ENCODE assay signal across 2 cellular contexts in genomic region chr10:95183132-95183450, GRCh38.
TF ChIP-seq lines count a peak whose summit lies in the region.

No MANE protein-coding gene starts in this region.

TF ChIP-seq in liver, 16 proteins besides CTCF, POLR2A, EP300 and RAD21 (continued from another document):
- TF ChIP-seq MAX (IDR thresholded peaks at IDR 0.05): no peak
- TF ChIP-seq, protein P1, sequence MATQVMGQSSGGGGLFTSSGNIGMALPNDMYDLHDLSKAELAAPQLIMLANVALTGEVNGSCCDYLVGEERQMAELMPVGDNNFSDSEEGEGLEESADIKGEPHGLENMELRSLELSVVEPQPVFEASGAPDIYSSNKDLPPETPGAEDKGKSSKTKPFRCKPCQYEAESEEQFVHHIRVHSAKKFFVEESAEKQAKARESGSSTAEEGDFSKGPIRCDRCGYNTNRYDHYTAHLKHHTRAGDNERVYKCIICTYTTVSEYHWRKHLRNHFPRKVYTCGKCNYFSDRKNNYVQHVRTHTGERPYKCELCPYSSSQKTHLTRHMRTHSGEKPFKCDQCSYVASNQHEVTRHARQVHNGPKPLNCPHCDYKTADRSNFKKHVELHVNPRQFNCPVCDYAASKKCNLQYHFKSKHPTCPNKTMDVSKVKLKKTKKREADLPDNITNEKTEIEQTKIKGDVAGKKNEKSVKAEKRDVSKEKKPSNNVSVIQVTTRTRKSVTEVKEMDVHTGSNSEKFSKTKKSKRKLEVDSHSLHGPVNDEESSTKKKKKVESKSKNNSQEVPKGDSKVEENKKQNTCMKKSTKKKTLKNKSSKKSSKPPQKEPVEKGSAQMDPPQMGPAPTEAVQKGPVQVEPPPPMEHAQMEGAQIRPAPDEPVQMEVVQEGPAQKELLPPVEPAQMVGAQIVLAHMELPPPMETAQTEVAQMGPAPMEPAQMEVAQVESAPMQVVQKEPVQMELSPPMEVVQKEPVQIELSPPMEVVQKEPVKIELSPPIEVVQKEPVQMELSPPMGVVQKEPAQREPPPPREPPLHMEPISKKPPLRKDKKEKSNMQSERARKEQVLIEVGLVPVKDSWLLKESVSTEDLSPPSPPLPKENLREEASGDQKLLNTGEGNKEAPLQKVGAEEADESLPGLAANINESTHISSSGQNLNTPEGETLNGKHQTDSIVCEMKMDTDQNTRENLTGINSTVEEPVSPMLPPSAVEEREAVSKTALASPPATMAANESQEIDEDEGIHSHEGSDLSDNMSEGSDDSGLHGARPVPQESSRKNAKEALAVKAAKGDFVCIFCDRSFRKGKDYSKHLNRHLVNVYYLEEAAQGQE (IDR thresholded peaks at IDR 0.05): no peak
- no peak for TF ChIP-seq ZBTB33 (IDR thresholded peaks at IDR 0.05)
- peak; percentile 55 for TF ChIP-seq YY1 (IDR thresholded peaks at IDR 0.05)
- peak in 1 of 2 donors; percentile 57 for TF ChIP-seq HNF4A (conservative IDR thresholded peaks at IDR 0.05)
- no peak for TF ChIP-seq JUND (IDR thresholded peaks at IDR 0.05)
- TF ChIP-seq RXRA (IDR thresholded peaks at IDR 0.05): no peak
- no peak for TF ChIP-seq FOXA1 (IDR thresholded peaks at IDR 0.05)
- no peak for TF ChIP-seq TAF1 (conservative IDR thresholded peaks at IDR 0.05)
- TF ChIP-seq SP1 (IDR thresholded peaks at IDR 0.05): no peak

TF ChIP-seq in HepG2, 621 proteins besides CTCF, POLR2A, EP300 and RAD21 (continued from another document):
- TF ChIP-seq ZBED4 (CRISPR knock-in tag; IDR thresholded peaks at IDR 0.05; ENCODE audit: borderline replicate concordance): no peak
- no peak for TF ChIP-seq KLF12 (CRISPR knock-in tag; IDR thresholded peaks at IDR 0.05; ENCODE audit: borderline replicate concordance)
